Comparison of ENCODE assay signal across 2 cellular contexts in genomic region chr2:213316001-213316735, GRCh38.
TF ChIP-seq lines count a peak whose summit lies in the region.

No MANE protein-coding gene starts in this region.

TF ChIP-seq in liver, 16 proteins besides CTCF, POLR2A, EP300 and RAD21:
- TF ChIP-seq ZBTB33 (IDR thresholded peaks at IDR 0.05) (peak; percentile 20), HNF4A (conservative IDR thresholded peaks at IDR 0.05) (peak; percentile 17 to 45), YY1 (IDR thresholded peaks at IDR 0.05) (no peak), JUND (IDR thresholded peaks at IDR 0.05) (peak in 1 of 2 donors; percentile 42)

TF ChIP-seq in HepG2, 621 proteins besides CTCF, POLR2A, EP300 and RAD21 (continued from another document):
- TF ChIP-seq ZGPAT (CRISPR knock-in tag; IDR thresholded peaks at IDR 0.05) (no peak), THRA (CRISPR knock-in tag; IDR thresholded peaks at IDR 0.05; ENCODE audit: borderline replicate concordance) (no peak), ZNF230 (CRISPR knock-in tag; IDR thresholded peaks at IDR 0.05) (no peak)
